In the genomic region with DNA sequence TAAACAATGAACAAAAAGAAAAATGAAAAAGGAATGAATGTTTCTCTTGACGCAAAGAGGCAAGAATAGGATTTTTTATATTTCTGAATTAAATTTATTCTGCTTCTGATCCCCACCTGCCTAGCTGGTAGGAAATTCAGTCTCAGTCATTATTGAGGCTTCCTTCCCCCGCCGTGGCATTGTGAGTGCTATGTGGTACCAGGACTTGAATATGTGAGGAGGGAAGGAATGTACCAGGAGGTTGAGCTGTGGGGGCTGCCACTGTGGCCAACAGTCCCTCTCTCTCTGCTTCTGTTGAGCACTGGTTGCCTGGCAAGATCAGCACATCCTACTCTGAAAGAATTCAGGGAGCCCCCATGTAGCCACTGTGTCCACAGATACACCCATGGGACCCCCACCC, we compare ENCODE assay signal across 12 cellular contexts.
DNase-seq lines count a peak whose midpoint lies in the region; ATAC-seq and TF ChIP-seq lines count a peak whose summit lies in the region.
"Had no signal": no experiment of that assay in that cellular context is flagged by ENCODE, and none has a peak within 500 bp of the region (broad histone marks: within the 10 kb centered on the region; RNA-seq: fewer than 3 reads in every experiment).

No MANE protein-coding gene starts in this region.

- no peak for TF ChIP-seq POLR2A in gastrocnemius medialis (IDR thresholded peaks at IDR 0.05)

- no peaks in the 10 kb centered on the region for H3K36me3 Mint-ChIP-seq in activated CD4-positive, alpha-beta T cell treated with anti-CD3 and anti-CD28 coated beads, Interleukin-2, amount 10 ng/mL, durations not matched to agents 24 days and 14 days (ENCODE audit: low read depth)
- H3K36me3 Mint-ChIP-seq in effector memory CD8-positive, alpha-beta T cell (ENCODE audit: insufficient read depth): peaks cover 8% of the 10 kb centered on the region

- H3K4me3 ChIP-seq in OCI-LY3 (ENCODE audit: low read length): peak overlapping the region; percentile 41
- H3K4me3 ChIP-seq in gastrocnemius medialis: no peak overlapping the region
- H3K4me3 ChIP-seq: A549, breast epithelium had no signal

- H3K79me2 ChIP-seq in OCI-LY3 (ENCODE audit: low read length): no peaks in the 10 kb centered on the region

- H4K20me1 ChIP-seq in OCI-LY3 (ENCODE audit: insufficient read depth, low read length): no peaks in the 10 kb centered on the region

- peak overlapping the region; percentile 53 for H3K9ac ChIP-seq in OCI-LY3 (ENCODE audit: low read length)

- in situ Hi-C loops in gastrocnemius medialis (cut with MboI; ENCODE audit: low sequenced_read_pairs in 4 of 4): loop anchor here in 2 of 4 donors (25.0 kb wide), 1 partner anchor 610 kb away; no protein-coding TSS in a partner anchor

- no peak overlapping the region for H2AFZ ChIP-seq in OCI-LY3 (ENCODE audit: low read depth, low read length)

- H3K9me3 Mint-ChIP-seq in activated CD4-positive, alpha-beta T cell treated with anti-CD3 and anti-CD28 coated beads, Interleukin-2, amount 10 ng/mL, durations not matched to agents 24 days and 14 days: peaks cover 4% of the 10 kb centered on the region
- H3K9me3 Mint-ChIP-seq in effector memory CD8-positive, alpha-beta T cell: no peaks in the 10 kb centered on the region

- peaks cover 61% of the 10 kb centered on the region for H3K4me1 Mint-ChIP-seq in activated CD4-positive, alpha-beta T cell treated with anti-CD3 and anti-CD28 coated beads, Interleukin-2, amount 10 ng/mL, durations not matched to agents 24 days and 14 days
- H3K4me1 Mint-ChIP-seq in effector memory CD8-positive, alpha-beta T cell (ENCODE audit: low read depth in 2 of 2): peaks cover 18 to 24% of the 10 kb centered on the region in 2 donors

- TF ChIP-seq CTCF in OCI-LY3 (IDR thresholded peaks at IDR 0.05; ENCODE audit: low read depth, low read length) (no peak), gastrocnemius medialis (IDR thresholded peaks at IDR 0.05 in 4 of 5, conservative IDR thresholded peaks at IDR 0.05 in 1 of 5) (no peak)

- intact Hi-C loops in activated CD4-positive, alpha-beta T cell treated with anti-CD3 and anti-CD28 coated beads, Interleukin-2, amount 10 ng/mL, durations not matched to agents 24 days and 14 days (cut with micrococcal nuclease): loop anchor here (1.0 to 10.0 kb wide), 10 partner anchors 217 to 750 kb away; no protein-coding TSS in a partner anchor
- intact Hi-C loops in gastrocnemius medialis (cut with DNase I; ENCODE audit: low total_unique reads): no loop called here

- H3K27me3 ChIP-seq in OCI-LY3 (ENCODE audit: low read depth, low read length) (no peaks in the 10 kb centered on the region), gastrocnemius medialis (no peaks in the 10 kb centered on the region)
- H3K27me3 ChIP-seq: breast epithelium had no signal

- peak overlapping the region; percentile 73 for H3K4me2 ChIP-seq in OCI-LY3 (ENCODE audit: low read length)

- H3K4me1 ChIP-seq in OCI-LY3 (ENCODE audit: low read length): peaks cover 60% of the 10 kb centered on the region
- peaks cover 30 to 52% of the 10 kb centered on the region in 2 donors for H3K4me1 ChIP-seq in gastrocnemius medialis
- H3K4me1 ChIP-seq: breast epithelium had no signal

- H3K27ac Mint-ChIP-seq in activated CD4-positive, alpha-beta T cell treated with anti-CD3 and anti-CD28 coated beads, Interleukin-2, amount 10 ng/mL, durations not matched to agents 24 days and 14 days: peak overlapping the region; percentile 97
- peak overlapping the region; percentile 41 to 70 for H3K27ac Mint-ChIP-seq in effector memory CD8-positive, alpha-beta T cell

- H3K36me3 ChIP-seq in OCI-LY3 (replicated peaks; ENCODE audit: low read depth, low read length): no peaks in the 10 kb centered on the region
- no peaks in the 10 kb centered on the region for H3K36me3 ChIP-seq in gastrocnemius medialis
- H3K36me3 ChIP-seq: breast epithelium had no signal

- ATAC-seq in effector memory CD8-positive, alpha-beta T cell (replicated peaks): no peak
- ATAC-seq in gastrocnemius medialis (no peak), GM21786 (IDR thresholded peaks at IDR 0.05; ENCODE audit: unreplicated experiment) (no peak), left lobe of liver (no peak), GM21381 (IDR thresholded peaks at IDR 0.05; ENCODE audit: unreplicated experiment) (no peak)
- ATAC-seq: A549 had no signal

- DNase-seq in activated CD4-positive, alpha-beta T cell treated with anti-CD3 and anti-CD28 coated beads, Interleukin-2, amount 10 ng/mL, durations not matched to agents 24 days and 14 days: no peak
- DNase-seq in activated CD4-positive, alpha-beta T cell treated with anti-CD3 and anti-CD28 coated beads for 1 hour: no peak
- no peak for DNase-seq in effector memory CD8-positive, alpha-beta T cell
- DNase-seq in gastrocnemius medialis (no peak), left lobe of liver (ENCODE audit: low spot score) (no peak)
- DNase-seq: NCI-H446 treated with DMSO at 0.1 percent for 48 hours had no signal

- no peaks in the 10 kb centered on the region for H3K9me3 ChIP-seq in OCI-LY3 (ENCODE audit: insufficient read depth, low read length)
- H3K9me3 ChIP-seq in gastrocnemius medialis: no peaks in the 10 kb centered on the region
- H3K9me3 ChIP-seq: A549, breast epithelium had no signal

- peak overlapping the region; percentile 91 for H3K27ac ChIP-seq in OCI-LY3 (ENCODE audit: low read length)
- H3K27ac ChIP-seq in gastrocnemius medialis: peak overlapping the region; percentile 75 to 88 (median 76)

- no peaks in the 10 kb centered on the region for H3K27me3 Mint-ChIP-seq in activated CD4-positive, alpha-beta T cell treated with anti-CD3 and anti-CD28 coated beads, Interleukin-2, amount 10 ng/mL, durations not matched to agents 24 days and 14 days
- H3K27me3 Mint-ChIP-seq in effector memory CD8-positive, alpha-beta T cell: no peaks in the 10 kb centered on the region
- H3K27me3 Mint-ChIP-seq: activated CD8-positive, alpha-beta memory T cell treated with anti-CD3 and anti-CD28 coated beads, Interleukin-2, amount 10 ng/mL, durations not matched to agents 7 days and 5 days had no signal

- H3K4me3 Mint-ChIP-seq in activated CD4-positive, alpha-beta T cell treated with anti-CD3 and anti-CD28 coated beads, Interleukin-2, amount 10 ng/mL, durations not matched to agents 24 days and 14 days: peak overlapping the region; percentile 79
- H3K4me3 Mint-ChIP-seq in effector memory CD8-positive, alpha-beta T cell: peak overlapping the region in 1 of 2 donors; percentile 64
- H3K4me3 Mint-ChIP-seq: activated CD8-positive, alpha-beta memory T cell treated with anti-CD3 and anti-CD28 coated beads, Interleukin-2, amount 10 ng/mL, durations not matched to agents 7 days and 5 days had no signal
